In the genomic region with DNA sequence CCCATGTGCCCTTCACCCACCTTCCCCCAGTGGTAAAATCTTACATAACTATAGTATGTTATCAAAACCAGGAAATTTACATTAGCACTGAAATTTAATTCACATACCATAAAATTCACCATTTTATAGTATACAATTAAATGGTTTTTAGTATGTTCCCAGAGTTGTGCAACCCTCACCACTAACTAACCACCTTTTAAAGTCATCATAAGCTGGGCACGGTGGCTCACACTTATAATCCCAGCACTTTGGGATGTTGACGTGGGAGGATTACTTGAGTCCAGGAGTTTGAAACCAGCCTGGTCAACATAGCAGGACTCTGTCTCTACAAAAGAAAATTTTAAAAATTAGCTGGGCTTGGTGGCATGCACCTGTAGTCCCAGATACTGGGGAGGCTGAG, we compare ENCODE assay signal across 39 cellular contexts. TPM values are rescaled to one million over a fixed set of nuclear protein-coding genes. Genes with fewer than 3 reads are reported as not detected.
"Had no signal": no experiment of that assay in that cellular context is flagged by ENCODE, and none has a peak within 500 bp of the region (broad histone marks: within the 10 kb centered on the region; RNA-seq: fewer than 3 reads in every experiment).

No MANE protein-coding gene starts in this region.

- H3K4me3 Mint-ChIP-seq: activated CD4-positive, alpha-beta memory T cell treated with anti-CD3 and anti-CD28 coated beads for 36 hours; activated CD4-positive, alpha-beta T cell treated with anti-CD3 and anti-CD28 coated beads for 36 hours; activated CD4-positive, alpha-beta T cell treated with anti-CD3 and anti-CD28 coated beads, Interleukin-2, amount 10 ng/mL, durations not matched to agents 24 days and 14 days; activated CD8-positive, alpha-beta memory T cell treated with anti-CD3 and anti-CD28 coated beads, Interleukin-2, amount 10 ng/mL, durations not matched to agents 7 days and 5 days; activated CD8-positive, alpha-beta T cell treated with anti-CD3 and anti-CD28 coated beads, Interleukin-2, amount 10 ng/mL, durations not matched to agents 7 days and 5 days; activated naive CD4-positive, alpha-beta T cell treated with anti-CD3 and anti-CD28 coated beads for 36 hours; activated naive CD4-positive, alpha-beta T cell treated with anti-CD3 and anti-CD28 coated beads, Interleukin-2, amount 50 U/mL, for 24 hours; activated naive CD8-positive, alpha-beta T cell treated with anti-CD3 and anti-CD28 coated beads for 36 hours; activated naive CD8-positive, alpha-beta T cell treated with anti-CD3 and anti-CD28 coated beads, Interleukin-2, amount 50 U/mL, for 24 hours; activated T-helper 1 cell treated with anti-CD3 and anti-CD28 coated beads, Interleukin-12 subunit alpha, Interleukin-12 subunit beta, Interleukin-2, Interleukin-4 antibody, amounts not matched to agents 30 ng/mL and 10 ng/mL and 1 ng/mL, durations not matched to agents 14 hours and 24 hours and 36 hours; brain; dendritic cell treated with granulocyte-macrophage colony-stimulating factor and Interleukin-4, amounts not matched to agents 40 ng/mL and 50 ng/mL, for 4 days; endodermal cell; T-helper 17 cell; T-helper 2 cell treated with Interferon-gamma antibody and Interleukin-4, amounts not matched to agents 5 μg/mL and 100 μg/mL, for 36 hours had no signal

- H3K9me3 Mint-ChIP-seq: activated CD4-positive, alpha-beta memory T cell treated with anti-CD3 and anti-CD28 coated beads for 36 hours; activated CD4-positive, alpha-beta T cell treated with anti-CD3 and anti-CD28 coated beads, Interleukin-2, amount 10 ng/mL, durations not matched to agents 24 days and 14 days; activated naive CD4-positive, alpha-beta T cell treated with anti-CD3 and anti-CD28 coated beads for 36 hours; activated naive CD4-positive, alpha-beta T cell treated with anti-CD3 and anti-CD28 coated beads, Interleukin-2, amount 50 U/mL, for 24 hours; activated naive CD8-positive, alpha-beta T cell treated with anti-CD3 and anti-CD28 coated beads for 36 hours; activated naive CD8-positive, alpha-beta T cell treated with anti-CD3 and anti-CD28 coated beads, Interleukin-2, amount 50 U/mL, for 24 hours; activated T-helper 1 cell treated with anti-CD3 and anti-CD28 coated beads, Interleukin-12 subunit alpha, Interleukin-12 subunit beta, Interleukin-2, Interleukin-4 antibody, amounts not matched to agents 30 ng/mL and 10 ng/mL and 1 ng/mL, durations not matched to agents 14 hours and 24 hours and 36 hours; activated T-helper 2 cell treated with anti-CD3 and anti-CD28 coated beads, Interferon-gamma antibody, Interleukin-2, Interleukin-4, amounts not matched to agents 10 μg/mL and 5 μg/mL and 100 μg/mL, durations not matched to agents 14 hours and 24 hours and 36 hours; dendritic cell treated with granulocyte-macrophage colony-stimulating factor and Interleukin-4, amounts not matched to agents 40 ng/mL and 50 ng/mL, for 4 days; endodermal cell; T-helper 2 cell treated with Interferon-gamma antibody and Interleukin-4, amounts not matched to agents 5 μg/mL and 100 μg/mL, for 36 hours had no signal

- H3K27ac ChIP-seq: adrenal gland, ascending aorta, breast epithelium, cardiac muscle cell, coronary artery, esophagus muscularis mucosa, foreskin keratinocyte, gastrocnemius medialis, heart left ventricle had no signal

- DNase-seq: activated CD4-positive, alpha-beta memory T cell treated with anti-CD3 and anti-CD28 coated beads for 36 hours; activated CD4-positive, alpha-beta T cell treated with anti-CD3 and anti-CD28 coated beads for 36 hours; activated CD4-positive, alpha-beta T cell treated with anti-CD3 and anti-CD28 coated beads, Interleukin-2, amount 10 ng/mL, durations not matched to agents 24 days and 14 days; activated CD4-positive, CD25-positive, alpha-beta regulatory T cell; activated CD4-positive, CD25-positive, alpha-beta regulatory T cell treated with anti-CD3 and anti-CD28 coated beads, Interleukin-2, amount 50 U/mL, for 72 hours; activated CD8-positive, alpha-beta memory T cell treated with anti-CD3 and anti-CD28 coated beads, Interleukin-2, amount 10 ng/mL, durations not matched to agents 7 days and 5 days; activated CD8-positive, alpha-beta memory T cell treated with anti-CD3 and anti-CD28 coated beads, Interleukin-2, amount 50 U/mL, for 4 hours; activated CD8-positive, alpha-beta T cell treated with anti-CD3 and anti-CD28 coated beads, Interleukin-2, amount 10 ng/mL, durations not matched to agents 7 days and 5 days; activated effector memory CD4-positive, alpha-beta T cell treated with anti-CD3 and anti-CD28 coated beads, Interleukin-2, amount 50 U/mL, for 16 hours; activated naive CD4-positive, alpha-beta T cell treated with anti-CD3 and anti-CD28 coated beads for 36 hours; activated naive CD8-positive, alpha-beta T cell treated with anti-CD3 and anti-CD28 coated beads for 36 hours; activated naive CD8-positive, alpha-beta T cell treated with anti-CD3 and anti-CD28 coated beads, Interleukin-2, amount 50 U/mL, for 24 hours; activated T-cell treated with anti-CD3 and anti-CD28 coated beads, Interleukin-2, amount 50 U/mL, for 1 hour; activated T-cell treated with anti-CD3 and anti-CD28 coated beads, Interleukin-2, amount 50 U/mL, for 48 hours; adrenal gland; central memory CD4-positive, alpha-beta T cell; cerebellar nuclear complex; dorsolateral prefrontal cortex; effector memory CD4-positive, alpha-beta T cell; endodermal cell; erythroblast; foreskin keratinocyte; gastrocnemius medialis; glutamatergic neuron; heart left ventricle; T-helper 1 cell; T-helper 17 cell; T1000 had no signal

- ATAC-seq: activated CD4-positive, alpha-beta T cell treated with anti-CD3 and anti-CD28 coated beads for 36 hours; activated CD8-positive, alpha-beta memory T cell treated with anti-CD3 and anti-CD28 coated beads, Interleukin-2, amount 10 ng/mL, durations not matched to agents 7 days and 5 days; activated CD8-positive, alpha-beta T cell treated with anti-CD3 and anti-CD28 coated beads, Interleukin-2, amount 10 ng/mL, durations not matched to agents 7 days and 5 days; activated naive CD8-positive, alpha-beta T cell treated with anti-CD3 and anti-CD28 coated beads, Interleukin-2, amount 50 U/mL, for 24 hours; foreskin keratinocyte; gastrocnemius medialis; heart left ventricle; T-helper 17 cell had no signal

- H3K4me1 Mint-ChIP-seq: activated CD4-positive, alpha-beta T cell treated with anti-CD3 and anti-CD28 coated beads for 36 hours; activated CD4-positive, alpha-beta T cell treated with anti-CD3 and anti-CD28 coated beads, Interleukin-2, amount 10 ng/mL, durations not matched to agents 24 days and 14 days; activated CD8-positive, alpha-beta memory T cell treated with anti-CD3 and anti-CD28 coated beads, Interleukin-2, amount 10 ng/mL, durations not matched to agents 7 days and 5 days; activated naive CD4-positive, alpha-beta T cell treated with anti-CD3 and anti-CD28 coated beads, Interleukin-2, amount 50 U/mL, for 24 hours; activated naive CD8-positive, alpha-beta T cell treated with anti-CD3 and anti-CD28 coated beads for 36 hours; activated naive CD8-positive, alpha-beta T cell treated with anti-CD3 and anti-CD28 coated beads, Interleukin-2, amount 50 U/mL, for 24 hours; brain; endodermal cell; T-helper 17 cell had no signal

- H3K27ac Mint-ChIP-seq: activated CD4-positive, alpha-beta memory T cell treated with anti-CD3 and anti-CD28 coated beads for 36 hours; activated CD4-positive, alpha-beta T cell treated with anti-CD3 and anti-CD28 coated beads for 36 hours; activated CD4-positive, alpha-beta T cell treated with anti-CD3 and anti-CD28 coated beads, Interleukin-2, amount 10 ng/mL, durations not matched to agents 24 days and 14 days; activated CD8-positive, alpha-beta memory T cell treated with anti-CD3 and anti-CD28 coated beads, Interleukin-2, amount 10 ng/mL, durations not matched to agents 7 days and 5 days; activated CD8-positive, alpha-beta T cell treated with anti-CD3 and anti-CD28 coated beads, Interleukin-2, amount 10 ng/mL, durations not matched to agents 7 days and 5 days; activated naive CD4-positive, alpha-beta T cell treated with anti-CD3 and anti-CD28 coated beads for 36 hours; activated naive CD4-positive, alpha-beta T cell treated with anti-CD3 and anti-CD28 coated beads, Interleukin-2, amount 50 U/mL, for 24 hours; activated naive CD8-positive, alpha-beta T cell treated with anti-CD3 and anti-CD28 coated beads for 36 hours; activated naive CD8-positive, alpha-beta T cell treated with anti-CD3 and anti-CD28 coated beads, Interleukin-2, amount 50 U/mL, for 24 hours; activated T-helper 1 cell treated with anti-CD3 and anti-CD28 coated beads, Interleukin-12 subunit alpha, Interleukin-12 subunit beta, Interleukin-2, Interleukin-4 antibody, amounts not matched to agents 30 ng/mL and 10 ng/mL and 1 ng/mL, durations not matched to agents 14 hours and 24 hours and 36 hours; activated T-helper 2 cell treated with anti-CD3 and anti-CD28 coated beads, Interferon-gamma antibody, Interleukin-2, Interleukin-4, amounts not matched to agents 10 μg/mL and 5 μg/mL and 100 μg/mL, durations not matched to agents 14 hours and 24 hours and 36 hours; brain; dendritic cell treated with granulocyte-macrophage colony-stimulating factor and Interleukin-4, amounts not matched to agents 40 ng/mL and 50 ng/mL, for 4 days; endodermal cell; T-helper 17 cell; T-helper 2 cell treated with Interferon-gamma antibody and Interleukin-4, amounts not matched to agents 5 μg/mL and 100 μg/mL, for 36 hours had no signal

- H3K9me3 ChIP-seq: adrenal gland, ascending aorta, breast epithelium, esophagus muscularis mucosa, gastrocnemius medialis, heart left ventricle had no signal

- H3K4me1 ChIP-seq: adrenal gland, ascending aorta, breast epithelium, esophagus muscularis mucosa, foreskin keratinocyte, gastrocnemius medialis, heart left ventricle had no signal

- H3K36me3 Mint-ChIP-seq: activated CD4-positive, alpha-beta memory T cell treated with anti-CD3 and anti-CD28 coated beads for 36 hours; activated CD8-positive, alpha-beta memory T cell treated with anti-CD3 and anti-CD28 coated beads, Interleukin-2, amount 10 ng/mL, durations not matched to agents 7 days and 5 days; activated naive CD4-positive, alpha-beta T cell treated with anti-CD3 and anti-CD28 coated beads, Interleukin-2, amount 50 U/mL, for 24 hours; activated naive CD8-positive, alpha-beta T cell treated with anti-CD3 and anti-CD28 coated beads for 36 hours had no signal

- H3K4me3 ChIP-seq: adrenal gland, ascending aorta, breast epithelium, cardiac muscle cell, coronary artery, dorsolateral prefrontal cortex, esophagus muscularis mucosa, gastrocnemius medialis, heart left ventricle had no signal

- H3K36me3 ChIP-seq: adrenal gland, ascending aorta, breast epithelium, cardiac muscle cell, esophagus muscularis mucosa, gastrocnemius medialis, heart left ventricle had no signal

- H3K27me3 ChIP-seq: adrenal gland, ascending aorta, breast epithelium, cardiac muscle cell, dorsolateral prefrontal cortex, esophagus muscularis mucosa, foreskin keratinocyte, gastrocnemius medialis, heart left ventricle had no signal

RNA-seq across cellular contexts. Expression of gene FRMD5, which starts 13.7 kb away (rescaled TPM):
- total RNA-seq: activated CD4-positive, alpha-beta T cell treated with anti-CD3 and anti-CD28 coated beads, Interleukin-2, amount 10 ng/mL, durations not matched to agents 24 days and 14 days; activated CD8-positive, alpha-beta T cell treated with anti-CD3 and anti-CD28 coated beads, Interleukin-2, amount 10 ng/mL, durations not matched to agents 7 days and 5 days; activated T-helper 1 cell treated with anti-CD3 and anti-CD28 coated beads, Interleukin-12 subunit alpha, Interleukin-12 subunit beta, Interleukin-2, Interleukin-4 antibody, amounts not matched to agents 30 ng/mL and 10 ng/mL and 1 ng/mL, durations not matched to agents 14 hours and 24 hours and 36 hours; ascending aorta; T-helper 17 cell had no signal
